Comparison of ENCODE assay signal across 28 cellular contexts in genomic region chr20:63190828-63191227, GRCh38. TPM values are rescaled to one million over a fixed set of nuclear protein-coding genes. Genes with fewer than 3 reads are reported as not detected.
"Had no signal": no experiment of that assay in that cellular context is flagged by ENCODE, and none has a peak within 500 bp of the region (broad histone marks: within the 10 kb centered on the region; RNA-seq: fewer than 3 reads in every experiment).

No MANE protein-coding gene starts in this region.

- H3K9me3 Mint-ChIP-seq: activated CD4-positive, alpha-beta T cell treated with anti-CD3 and anti-CD28 coated beads, Interleukin-2, amount 10 ng/mL, durations not matched to agents 24 days and 14 days; activated CD8-positive, alpha-beta T cell treated with anti-CD3 and anti-CD28 coated beads for 36 hours; activated naive CD8-positive, alpha-beta T cell treated with anti-CD3 and anti-CD28 coated beads for 36 hours; activated T-cell treated with anti-CD3 and anti-CD28 coated beads, Interleukin-2, amount 50 U/mL, for 72 hours; activated T-helper 17 cell treated with anti-CD3 and anti-CD28 coated beads, Interleukin-2, amount 50 U/mL, for 72 hours had no signal

- H3K27me3 ChIP-seq: ascending aorta, cardiac muscle cell, Peyer's patch had no signal

- H3K4me1 ChIP-seq: ascending aorta had no signal

- H3K4me3 Mint-ChIP-seq: activated CD4-positive, alpha-beta T cell treated with anti-CD3 and anti-CD28 coated beads, Interleukin-2, amount 10 ng/mL, durations not matched to agents 24 days and 14 days; activated CD8-positive, alpha-beta T cell treated with anti-CD3 and anti-CD28 coated beads for 36 hours; activated naive CD8-positive, alpha-beta T cell treated with anti-CD3 and anti-CD28 coated beads for 36 hours; activated T-cell treated with anti-CD3 and anti-CD28 coated beads, Interleukin-2, amount 50 U/mL, for 72 hours; activated T-helper 17 cell treated with anti-CD3 and anti-CD28 coated beads, Interleukin-2, amount 50 U/mL, for 72 hours had no signal

- H3K4me1 Mint-ChIP-seq: activated CD4-positive, alpha-beta T cell treated with anti-CD3 and anti-CD28 coated beads, Interleukin-2, amount 10 ng/mL, durations not matched to agents 24 days and 14 days; activated naive CD8-positive, alpha-beta T cell treated with anti-CD3 and anti-CD28 coated beads for 36 hours; activated T-helper 17 cell treated with anti-CD3 and anti-CD28 coated beads, Interleukin-2, amount 50 U/mL, for 72 hours had no signal

- H3K27ac ChIP-seq: ascending aorta, cardiac muscle cell, Peyer's patch, SK-N-MC had no signal

- H3K9me3 ChIP-seq: ascending aorta, Peyer's patch had no signal

- DNase-seq: activated CD4-positive, alpha-beta T cell treated with anti-CD3 and anti-CD28 coated beads, Interleukin-2, amount 10 ng/mL, durations not matched to agents 24 days and 14 days; activated CD4-positive, alpha-beta T cell treated with anti-CD3 and anti-CD28 coated beads, Interleukin-2, amount 50 U/mL, for 4 hours; activated CD8-positive, alpha-beta T cell treated with anti-CD3 and anti-CD28 coated beads for 36 hours; activated effector memory CD4-positive, alpha-beta T cell treated with anti-CD3 and anti-CD28 coated beads, Interleukin-2, amount 50 U/mL, for 16 hours; activated naive CD4-positive, alpha-beta T cell; activated naive CD4-positive, alpha-beta T cell treated with anti-CD3 and anti-CD28 coated beads, Interleukin-2, amount 50 U/mL, for 16 hours; activated naive CD8-positive, alpha-beta T cell treated with anti-CD3 and anti-CD28 coated beads for 36 hours; activated T-cell treated with anti-CD3 and anti-CD28 coated beads, Interleukin-2, amount 50 U/mL, for 1 hour; activated T-cell treated with anti-CD3 and anti-CD28 coated beads, Interleukin-2, amount 50 U/mL, for 72 hours; amniotic stem cell; Kasumi-1; KG1; MM.1S; MV-4-11; NCI-H146; NCI-H187; NCI-H526; NK-92 treated with Interleukin-12 subunit alpha and Interleukin-12 subunit beta, amount 100 ng/mL, for 24 hours; OCI-M1; Right ventricle myocardium superior had no signal

- H3K27me3 Mint-ChIP-seq: activated CD4-positive, alpha-beta T cell treated with anti-CD3 and anti-CD28 coated beads, Interleukin-2, amount 10 ng/mL, durations not matched to agents 24 days and 14 days; activated CD8-positive, alpha-beta T cell treated with anti-CD3 and anti-CD28 coated beads for 36 hours; activated naive CD8-positive, alpha-beta T cell treated with anti-CD3 and anti-CD28 coated beads for 36 hours; activated T-helper 17 cell treated with anti-CD3 and anti-CD28 coated beads, Interleukin-2, amount 50 U/mL, for 72 hours had no signal

- H3K27ac Mint-ChIP-seq: activated CD4-positive, alpha-beta T cell treated with anti-CD3 and anti-CD28 coated beads, Interleukin-2, amount 10 ng/mL, durations not matched to agents 24 days and 14 days; activated CD8-positive, alpha-beta T cell treated with anti-CD3 and anti-CD28 coated beads for 36 hours; activated naive CD8-positive, alpha-beta T cell treated with anti-CD3 and anti-CD28 coated beads for 36 hours; activated T-cell treated with anti-CD3 and anti-CD28 coated beads, Interleukin-2, amount 50 U/mL, for 72 hours; activated T-helper 17 cell treated with anti-CD3 and anti-CD28 coated beads, Interleukin-2, amount 50 U/mL, for 72 hours had no signal

- H3K36me3 ChIP-seq: cardiac muscle cell had no signal

- H3K4me3 ChIP-seq: ascending aorta, cardiac muscle cell, Peyer's patch, SK-N-MC had no signal

RNA-seq across cellular contexts. Expression of gene BIRC7, which starts 44.9 kb away (rescaled TPM):
- total RNA-seq: activated CD4-positive, alpha-beta T cell treated with anti-CD3 and anti-CD28 coated beads, Interleukin-2, amount 10 ng/mL, durations not matched to agents 24 days and 14 days; activated CD8-positive, alpha-beta memory T cell treated with anti-CD3 and anti-CD28 coated beads for 36 hours; ascending aorta; Peyer's patch; T-helper 1 cell treated with Interleukin-12 subunit alpha and Interleukin-12 subunit beta and Interleukin-4 antibody, amounts not matched to agents 30 ng/mL and 1 ng/mL, for 36 hours; T-helper 2 cell treated with Interferon-gamma antibody and Interleukin-4, amounts not matched to agents 100 ng/mL and 5 ng/mL, for 36 hours had no signal
- polyA plus RNA-seq: cardiac muscle cell had no signal
